ENCODE assay signal across 1 cellular context in genomic region chr9:73162987-73163763, GRCh38.
TF ChIP-seq lines count a peak whose summit lies in the region.

No MANE protein-coding gene starts in this region.

TF ChIP-seq in GM12878, 131 proteins besides CTCF, POLR2A, EP300 and RAD21 (continued from another document):
- TF ChIP-seq ZBTB40 (IDR thresholded peaks at IDR 0.05; ENCODE audit: borderline replicate concordance), result no peak
TF ChIP-seq in GM12878: peak in this region for 0.
